12 cellular contexts compared by ENCODE assay signal in genomic region chr19:2974342-2974932, GRCh38. TPM values are rescaled to one million over a fixed set of nuclear protein-coding genes. Genes with fewer than 3 reads are reported as not detected.
DNase-seq lines count a peak whose midpoint lies in the region; ATAC-seq, FAIRE-seq and TF ChIP-seq lines count a peak whose summit lies in the region.
"Had no signal": no experiment of that assay in that cellular context is flagged by ENCODE, and none has a peak within 500 bp of the region (broad histone marks: within the 10 kb centered on the region; RNA-seq: fewer than 3 reads in every experiment).

No MANE protein-coding gene starts in this region.

- H3K79me2 ChIP-seq in K562 (ENCODE audit: control insufficient read depth, insufficient read depth, low read length): no peaks in the 10 kb centered on the region

- no peak overlapping the region for H2AFZ ChIP-seq in K562 (ENCODE audit: low read depth, low read length)

- peak; percentile 66 for TF ChIP-seq EP300 in K562 (IDR thresholded peaks at IDR 0.05; ENCODE audit: low read length)

- intact Hi-C loops in natural killer cell (cut with micrococcal nuclease): loop anchor here (10.0 kb wide), 1 partner anchor 60 kb away; no protein-coding TSS in a partner anchor
- intact Hi-C loops in K562 (cut with micrococcal nuclease): no loop called here
- intact Hi-C loops in uterus (cut with DNase I; ENCODE audit: low total_unique reads): no loop called here

- DNase-seq in natural killer cell (no peak), K562 (ENCODE audit: extremely low read depth in 1 of 4, low spot score in 3 of 4) (peak; percentile 53 to 82 (median 58)), lung (ENCODE audit: low spot score) (peak; percentile 42), uterus (peak; percentile 71 to 84), NCI-H510A treated with DMSO at 0.1 percent for 48 hours (lab: John Stamatoyannopoulos, UW) (no peak)
- DNase-seq in natural killer cell treated with Interleukin-12 subunit alpha and Interleukin-12 subunit beta and Interleukin-15 and Interleukin-18, amount 100 ng/mL, for 72 hours (ENCODE audit: low spot score): no peak
- DNase-seq in stimulated activated CD4-positive, alpha-beta T cell treated with anti-CD3 and anti-CD28 coated beads, Interleukin-4, amount 100 ng/mL, for 1 hour: no peak
- DNase-seq: activated naive CD8-positive, alpha-beta T cell treated with anti-CD3 and anti-CD28 coated beads, Interleukin-2, amount 10 ng/mL, durations not matched to agents 7 days and 5 days; CD8-positive, alpha-beta memory T cell; SHP77 had no signal

- H3K36me3 ChIP-seq in K562 (ENCODE audit: control insufficient read depth, insufficient read depth, low read length): no peaks in the 10 kb centered on the region
- no peaks in the 10 kb centered on the region for H3K36me3 ChIP-seq in lung (ENCODE audit: control insufficient read depth in 2 of 2, insufficient read depth in 2 of 2, low read length in 2 of 2)
- no peaks in the 10 kb centered on the region for H3K36me3 ChIP-seq in uterus
- H3K36me3 ChIP-seq: neutrophil had no signal

- peaks cover 15 to 39% of the 10 kb centered on the region in 2 experiments for H3K4me1 ChIP-seq in K562 (replicated peaks in 1 of 2; ENCODE audit: control insufficient read depth in 2 of 2, insufficient read depth in 2 of 2, low read length in 2 of 2)
- peaks cover 0 to 11% of the 10 kb centered on the region in 2 donors for H3K4me1 ChIP-seq in lung (ENCODE audit: control insufficient read depth in 2 of 2, insufficient read depth in 2 of 2, low read length in 2 of 2)
- H3K4me1 ChIP-seq in uterus: peaks cover 19 to 35% of the 10 kb centered on the region in 2 donors

- no peaks in the 10 kb centered on the region for H3K9me3 ChIP-seq in K562 (replicated peaks; ENCODE audit: control insufficient read depth, insufficient read depth, low read depth, low read length)
- H3K9me3 ChIP-seq in lung (ENCODE audit: control insufficient read depth in 2 of 2, insufficient read depth in 1 of 2, low read length in 1 of 2): no peaks in the 10 kb centered on the region
- H3K9me3 ChIP-seq in uterus: no peaks in the 10 kb centered on the region
- H3K9me3 ChIP-seq: neutrophil had no signal

- H3K9ac ChIP-seq in K562 (ENCODE audit: insufficient read depth in 1 of 2, low read depth in 2 of 2, low read length in 2 of 2): peak overlapping the region in 1 of 2 experiments; percentile 65; a peak in 1 of 4 replicates

- no peak for TF ChIP-seq POLR2A in K562 (conservative IDR thresholded peaks at IDR 0.05)
- TF ChIP-seq POLR2A in uterus (IDR thresholded peaks at IDR 0.05): peak in 1 of 2 donors; percentile 25

- H3K27ac ChIP-seq in K562 (ENCODE audit: extremely low read depth, low read depth, low read length) (no peak overlapping the region; the same call in 2 of the 3 replicates), lung (ENCODE audit: low read depth in 1 of 2, low read length in 1 of 2) (peak overlapping the region; percentile 17 to 65), uterus (peak overlapping the region; percentile 85 to 92)
- H3K27ac ChIP-seq: neutrophil had no signal

- in situ Hi-C loops in K562 (cut with MboI): no loop called here

- ATAC-seq in natural killer cell (no peak), K562 (peak; percentile 24), lung (ENCODE audit: insufficient read depth, low FRiP score) (no peak), HG03521 (IDR thresholded peaks at IDR 0.05; ENCODE audit: unreplicated experiment) (no peak)
- no peak for ATAC-seq in natural killer cell treated with Interleukin-12 subunit alpha and Interleukin-12 subunit beta and Interleukin-15 and Interleukin-18, amount 100 ng/mL, for 72 hours

- no peaks in the 10 kb centered on the region for H3K36me3 Mint-ChIP-seq in natural killer cell
- no peaks in the 10 kb centered on the region for H3K36me3 Mint-ChIP-seq in natural killer cell treated with Interleukin-12 subunit alpha and Interleukin-12 subunit beta and Interleukin-15 and Interleukin-18, amount 100 ng/mL, for 72 hours
- H3K36me3 Mint-ChIP-seq: activated naive CD8-positive, alpha-beta T cell treated with anti-CD3 and anti-CD28 coated beads, Interleukin-2, amount 10 ng/mL, durations not matched to agents 7 days and 5 days had no signal

- peaks cover 10 to 24% of the 10 kb centered on the region in 2 donors for H3K4me1 Mint-ChIP-seq in natural killer cell
- H3K4me1 Mint-ChIP-seq in natural killer cell treated with Interleukin-12 subunit alpha and Interleukin-12 subunit beta and Interleukin-15 and Interleukin-18, amount 100 ng/mL, for 72 hours (ENCODE audit: low read depth in 2 of 2): peaks cover 5 to 13% of the 10 kb centered on the region in 2 donors

- H3K27me3 Mint-ChIP-seq in natural killer cell (ENCODE audit: low read depth in 2 of 2): peaks cover 0 to 5% of the 10 kb centered on the region in 2 donors
- peaks cover 0 to 7% of the 10 kb centered on the region in 2 donors for H3K27me3 Mint-ChIP-seq in natural killer cell treated with Interleukin-12 subunit alpha and Interleukin-12 subunit beta and Interleukin-15 and Interleukin-18, amount 100 ng/mL, for 72 hours

- no TSS peak for BruUV-seq in K562 (replicated peaks; lab: Mats Ljungman, UMichigan)

- WGBS in K562 (ENCODE audit: insufficient coverage, low coverage, missing lambda C conversion rate): 5% methylated on average over 12 of the region's 12 CpGs
- WGBS in lung, 2 donors: 11 to 31% methylated on average over 12 of the region's 12 CpGs

- H3K4me2 ChIP-seq in K562 (ENCODE audit: insufficient read depth, low read length): no peak overlapping the region; the same call in 1 of the 2 replicates

- H3K27ac Mint-ChIP-seq in natural killer cell: no peak overlapping the region
- H3K27ac Mint-ChIP-seq in natural killer cell treated with Interleukin-12 subunit alpha and Interleukin-12 subunit beta and Interleukin-15 and Interleukin-18, amount 100 ng/mL, for 72 hours: no peak overlapping the region
- H3K27ac Mint-ChIP-seq: activated naive CD8-positive, alpha-beta T cell treated with anti-CD3 and anti-CD28 coated beads, Interleukin-2, amount 10 ng/mL, durations not matched to agents 7 days and 5 days had no signal

- peak overlapping the region; percentile 49 for H3K4me3 Mint-ChIP-seq in natural killer cell
- no peak overlapping the region for H3K4me3 Mint-ChIP-seq in natural killer cell treated with Interleukin-12 subunit alpha and Interleukin-12 subunit beta and Interleukin-15 and Interleukin-18, amount 100 ng/mL, for 72 hours
- H3K4me3 Mint-ChIP-seq: activated naive CD8-positive, alpha-beta T cell treated with anti-CD3 and anti-CD28 coated beads, Interleukin-2, amount 10 ng/mL, durations not matched to agents 7 days and 5 days had no signal

- FAIRE-seq in K562 (lab: Jason Lieb, UNC): peak; percentile 70

- CTCF ChIA-PET in K562 (lab: Yijun Ruan, JAX; ENCODE audit: low intra/inter-chr PET ratio): no interaction called here

- no peaks in the 10 kb centered on the region for H3K27me3 ChIP-seq in K562 (ENCODE audit: control insufficient read depth in 2 of 2, insufficient read depth in 2 of 2, low read length in 2 of 2)
- H3K27me3 ChIP-seq in lung (ENCODE audit: control insufficient read depth, insufficient read depth): no peaks in the 10 kb centered on the region
- H3K27me3 ChIP-seq in uterus: no peaks in the 10 kb centered on the region

- POLR2A ChIA-PET in K562 (lab: Yijun Ruan, JAX): interaction anchor here (1.7 kb wide), 1 partner anchor 24 kb away, joined by 6 read pairs; no protein-coding TSS in a partner anchor

- TF ChIP-seq RAD21 in K562 (CRISPR knock-in tag; conservative IDR thresholded peaks at IDR 0.05 in 1 of 2, IDR thresholded peaks at IDR 0.05 in 1 of 2): no peak; a peak in 1 of 4 replicates

- H4K20me1 ChIP-seq in K562 (replicated peaks; ENCODE audit: control insufficient read depth, insufficient read depth, low read length): no peaks in the 10 kb centered on the region

- H3K4me3 ChIP-seq in K562: no peak overlapping the region
- H3K4me3 ChIP-seq in lung: no peak overlapping the region
- no peak overlapping the region for H3K4me3 ChIP-seq in uterus

- no peaks in the 10 kb centered on the region for H3K9me3 Mint-ChIP-seq in natural killer cell
- no peaks in the 10 kb centered on the region for H3K9me3 Mint-ChIP-seq in natural killer cell treated with Interleukin-12 subunit alpha and Interleukin-12 subunit beta and Interleukin-15 and Interleukin-18, amount 100 ng/mL, for 72 hours
- H3K9me3 Mint-ChIP-seq: activated naive CD8-positive, alpha-beta T cell treated with anti-CD3 and anti-CD28 coated beads, Interleukin-2, amount 10 ng/mL, durations not matched to agents 7 days and 5 days; CD8-positive, alpha-beta memory T cell had no signal

- no peaks in the 10 kb centered on the region for H3K9me1 ChIP-seq in K562 (ENCODE audit: control insufficient read depth, insufficient read depth, low read length)

- TF ChIP-seq CTCF in natural killer cell (IDR thresholded peaks at IDR 0.05) (no peak), K562 (IDR thresholded peaks at IDR 0.05 in 2 of 3, conservative IDR thresholded peaks at IDR 0.05 in 1 of 3; ENCODE audit: insufficient read depth in 2 of 3, low read depth in 1 of 3, low read length in 3 of 3) (no peak), lung (IDR thresholded peaks at IDR 0.05; ENCODE audit: control extremely low read depth, extremely low read depth) (no peak), uterus (IDR thresholded peaks at IDR 0.05) (no peak)

RNA-seq across cellular contexts. Expression of gene TLE6, which starts 2.9 kb away (rescaled TPM):
- total RNA-seq in natural killer cell (1 to 10 TPM in 1 of 3 donors, under 1 TPM in 1, not detected in 1; 0.49 to 2.2 TPM), K562 (2014; rRNA removed) (3.3 and 6.1 TPM in 2 replicates), K562 (2014; rRNA removed; fragmentation: Illumina TruSeq; extraction: Trizol) (1.1 and 1.2 TPM in 2 replicates), K562 (2015; rRNA removed; fragmentation: Illumina TruSeq; extraction: Trizol) (3.4 and 3.5 TPM in 2 replicates), K562 (2021) (1.8 TPM in 2 replicates), lung (1 to 10 TPM; 6.3 to 8.8 TPM), uterus (1 to 10 TPM in 2 of 4 donors, under 1 TPM in 1, not detected in 1; 0.46 to 3.5 (median 1.1) TPM)
- 1 to 10 TPM in 1 of 2 donors, under 1 TPM in 1; 0.45 to 1.8 TPM for total RNA-seq in natural killer cell treated with Interleukin-12 subunit alpha and Interleukin-12 subunit beta and Interleukin-15 and Interleukin-18, amount 100 ng/mL, for 72 hours
- 5.1 and 7.6 TPM in 2 replicates for total RNA-seq in K562 (2011; cell fraction: chromatin; rRNA removed; ENCODE audit: low replicate concordance)
- total RNA-seq in K562 (2011; cell fraction: nucleolus; rRNA removed): 5.1 and 5.5 TPM in 2 replicates
- 2.7 and 4.5 TPM in 2 replicates for total RNA-seq in K562 (2011; cell fraction: nucleoplasm; rRNA removed)
- polyA plus RNA-seq in K562 (2011; rRNA removed) (3.3 and 3.5 TPM in 2 replicates), K562 (2014; fragmentation: Illumina TruSeq; extraction: Trizol) (1.8 and 3.1 TPM in 2 replicates), K562 (2014; fragmentation: Nextera tagmentation; extraction: Ambion mirVana) (1 to 10 TPM; 1.2 to 1.5 TPM), K562 (2014; rRNA removed) (2.5 and 4.4 TPM in 2 replicates), lung (1 to 10 TPM; 6.1 to 8.0 TPM)
- polyA plus RNA-seq in K562 (2011; cell fraction: cytosol; rRNA removed): 3.0 TPM in 2 replicates
- 6.5 and 7.6 TPM in 2 replicates for polyA plus RNA-seq in K562 (2011; cell fraction: nucleus; rRNA removed)
- polyA plus RNA-seq in K562 (2012): 2.3 and 10.0 TPM in 2 replicates
- 0.70 and 0.78 TPM in 2 replicates for polyA minus RNA-seq in K562 (2011; rRNA and poly(A)+ RNA removed)
- 1.1 TPM in 1 of 2 replicates, not detected in the other for polyA minus RNA-seq in K562 (2011; cell fraction: cytosol; rRNA and poly(A)+ RNA removed)
- 0.94 and 2.4 TPM in 2 replicates for polyA minus RNA-seq in K562 (2011; cell fraction: nucleus; rRNA and poly(A)+ RNA removed)
- polyA plus RNA-seq: CD8-positive, alpha-beta memory T cell had no signal

RNA-seq across cellular contexts. Expression of gene ZNF77, which starts 29.7 kb away (rescaled TPM):
- total RNA-seq in natural killer cell (1 to 10 TPM; 6.0 to 9.2 (median 6.8) TPM), K562 (2014; rRNA removed) (6.5 and 8.6 TPM in 2 replicates), K562 (2014; rRNA removed; fragmentation: Illumina TruSeq; extraction: Trizol) (11.2 and 13.5 TPM in 2 replicates), K562 (2015; rRNA removed; fragmentation: Illumina TruSeq; extraction: Trizol) (10.2 and 11.2 TPM in 2 replicates), K562 (2021) (6.7 and 6.8 TPM in 2 replicates), lung (1 to 10 TPM; 3.3 to 6.7 TPM), uterus (10 to 100 TPM in 2 of 4 donors, 1 to 10 TPM in 2; 2.4 to 17.9 (median 9.1) TPM)
- total RNA-seq in natural killer cell treated with Interleukin-12 subunit alpha and Interleukin-12 subunit beta and Interleukin-15 and Interleukin-18, amount 100 ng/mL, for 72 hours: 10 to 100 TPM in 1 of 2 donors, 1 to 10 TPM in 1; 5.3 to 10.4 TPM
- total RNA-seq in K562 (2011; cell fraction: chromatin; rRNA removed; ENCODE audit: low replicate concordance): 62.3 and 82.9 TPM in 2 replicates
- total RNA-seq in K562 (2011; cell fraction: nucleolus; rRNA removed): 40.1 and 43.2 TPM in 2 replicates
- total RNA-seq in K562 (2011; cell fraction: nucleoplasm; rRNA removed): 32.5 and 41.6 TPM in 2 replicates
- polyA plus RNA-seq in K562 (2011; rRNA removed) (12.3 and 14.5 TPM in 2 replicates), K562 (2014; fragmentation: Illumina TruSeq; extraction: Trizol) (7.7 and 10.7 TPM in 2 replicates), K562 (2014; fragmentation: Nextera tagmentation; extraction: Ambion mirVana) (1 to 10 TPM; 4.3 to 4.9 TPM), K562 (2014; rRNA removed) (8.1 and 8.2 TPM in 2 replicates), lung (1 to 10 TPM; 3.0 to 3.2 TPM)
- polyA plus RNA-seq in K562 (2011; cell fraction: cytosol; rRNA removed): 4.5 and 6.9 TPM in 2 replicates
- 11.2 and 12.3 TPM in 2 replicates for polyA plus RNA-seq in K562 (2011; cell fraction: nucleus; rRNA removed)
- polyA plus RNA-seq in K562 (2012): 5.9 and 14.5 TPM in 2 replicates
- 22.6 and 25.0 TPM in 2 replicates for polyA minus RNA-seq in K562 (2011; rRNA and poly(A)+ RNA removed)
- polyA minus RNA-seq in K562 (2011; cell fraction: cytosol; rRNA and poly(A)+ RNA removed): 3.2 and 4.4 TPM in 2 replicates
- polyA minus RNA-seq in K562 (2011; cell fraction: nucleus; rRNA and poly(A)+ RNA removed): 5.4 and 7.1 TPM in 2 replicates

RNA-seq across cellular contexts. Expression of gene TLE2, which starts 54.6 kb away (rescaled TPM):
- total RNA-seq in natural killer cell (1 to 10 TPM; 6.1 to 8.8 (median 8.2) TPM), K562 (2014; rRNA removed) (5.5 and 6.4 TPM in 2 replicates), K562 (2014; rRNA removed; fragmentation: Illumina TruSeq; extraction: Trizol) (2.4 and 2.7 TPM in 2 replicates), K562 (2015; rRNA removed; fragmentation: Illumina TruSeq; extraction: Trizol) (4.4 and 4.5 TPM in 2 replicates), K562 (2021) (13.1 and 15.2 TPM in 2 replicates), lung (10 to 100 TPM; 39.8 to 47.1 TPM), uterus (100 to 1,000 TPM in 1 of 4 donors, 10 to 100 TPM in 3; 24.9 to 102 (median 62.3) TPM)
- total RNA-seq in natural killer cell treated with Interleukin-12 subunit alpha and Interleukin-12 subunit beta and Interleukin-15 and Interleukin-18, amount 100 ng/mL, for 72 hours: 1 to 10 TPM; 1.3 to 3.2 TPM
- 30.9 and 72.5 TPM in 2 replicates for total RNA-seq in K562 (2011; cell fraction: chromatin; rRNA removed; ENCODE audit: low replicate concordance)
- total RNA-seq in K562 (2011; cell fraction: nucleolus; rRNA removed): 30.0 and 48.0 TPM in 2 replicates
- total RNA-seq in K562 (2011; cell fraction: nucleoplasm; rRNA removed): 19.1 and 21.2 TPM in 2 replicates
- polyA plus RNA-seq in K562 (2011; rRNA removed) (10.7 and 12.0 TPM in 2 replicates), K562 (2014; fragmentation: Illumina TruSeq; extraction: Trizol) (6.2 and 8.8 TPM in 2 replicates), K562 (2014; fragmentation: Nextera tagmentation; extraction: Ambion mirVana) (under 1 TPM; 0.35 to 0.53 TPM), K562 (2014; rRNA removed) (10.5 and 10.6 TPM in 2 replicates), lung (10 to 100 TPM; 30.8 to 38.7 TPM)
- polyA plus RNA-seq in K562 (2011; cell fraction: cytosol; rRNA removed): 6.0 and 17.7 TPM in 2 replicates
- polyA plus RNA-seq in K562 (2011; cell fraction: nucleus; rRNA removed): 34.3 and 67.6 TPM in 2 replicates
- 25.8 and 36.0 TPM in 2 replicates for polyA plus RNA-seq in K562 (2012)
- 2.9 and 8.1 TPM in 2 replicates for polyA minus RNA-seq in K562 (2011; rRNA and poly(A)+ RNA removed)
- 10.4 and 11.6 TPM in 2 replicates for polyA minus RNA-seq in K562 (2011; cell fraction: cytosol; rRNA and poly(A)+ RNA removed)
- polyA minus RNA-seq in K562 (2011; cell fraction: nucleus; rRNA and poly(A)+ RNA removed): 6.6 and 9.0 TPM in 2 replicates

Comparison
In these comparisons a context has a peak if more than half of its experiments do, and no peak if none do; other contexts are left out.
1. DNase-seq: peak in K562 (4 of 4), lung (single experiment) and uterus (2 of 2); none in natural killer cell (single experiment), natural killer cell treated with Interleukin-12 subunit alpha and Interleukin-12 subunit beta and Interleukin-15 and Interleukin-18, amount 100 ng/mL, for 72 hours (single experiment), stimulated activated CD4-positive, alpha-beta T cell treated with anti-CD3 and anti-CD28 coated beads, Interleukin-4, amount 100 ng/mL, for 1 hour (single experiment) and NCI-H510A treated with DMSO at 0.1 percent for 48 hours (single experiment).